8 cellular contexts compared by ENCODE assay signal in genomic region chr5:154972476-154973080, GRCh38. TPM values are rescaled to one million over a fixed set of nuclear protein-coding genes. Genes with fewer than 3 reads are reported as not detected.
A peak's percentile ranks its signal among the peaks of the same experiment; 100 is the strongest.
DNase-seq lines count a peak whose midpoint lies in the region; ATAC-seq and TF ChIP-seq lines count a peak whose summit lies in the region.

No MANE protein-coding gene starts in this region.

- H4K20me1 ChIP-seq in fibroblast of lung (ENCODE audit: control insufficient read depth, extremely low read depth, insufficient read depth, low read length): no peaks in the 10 kb centered on the region

- H2AFZ ChIP-seq in fibroblast of lung (ENCODE audit: low read length): no peak overlapping the region

- no peak overlapping the region for H3K9ac ChIP-seq in fibroblast of lung (ENCODE audit: insufficient read depth, low read length)

- H3K27me3 ChIP-seq in HL-60 (ENCODE audit: insufficient read depth, poor library complexity, severe bottlenecking) (no peaks in the 10 kb centered on the region), RWPE2 (ENCODE audit: insufficient read depth, poor library complexity, severe bottlenecking) (no peaks in the 10 kb centered on the region), fibroblast of lung (ENCODE audit: control insufficient read depth, insufficient read depth, low read length) (no peaks in the 10 kb centered on the region)

- H3K36me3 ChIP-seq in RWPE2 (ENCODE audit: low read depth) (peaks cover 16% of the 10 kb centered on the region), fibroblast of lung (ENCODE audit: control insufficient read depth, insufficient read depth, low read length) (no peaks in the 10 kb centered on the region)

- H3K4me1 ChIP-seq in RWPE2 (ENCODE audit: insufficient read depth, poor library complexity, severe bottlenecking): no peaks in the 10 kb centered on the region
- H3K4me1 ChIP-seq in fibroblast of lung (ENCODE audit: control insufficient read depth, extremely low read depth, insufficient read depth, low read length): no peaks in the 10 kb centered on the region

- H3K4me2 ChIP-seq in fibroblast of lung (ENCODE audit: extremely low read depth, insufficient read depth, low read length): no peak overlapping the region

- H3K9me3 ChIP-seq in RWPE2 (ENCODE audit: severe bottlenecking): no peaks in the 10 kb centered on the region
- H3K9me3 ChIP-seq in fibroblast of lung (ENCODE audit: control insufficient read depth, insufficient read depth, low read depth, low read length): no peaks in the 10 kb centered on the region

- H3K27ac ChIP-seq in HL-60 (replicated peaks): no peak overlapping the region
- no peak overlapping the region for H3K27ac ChIP-seq in RWPE2 (ENCODE audit: poor library complexity, severe bottlenecking)
- H3K27ac ChIP-seq in fibroblast of lung (ENCODE audit: insufficient read depth, low read length): no peak overlapping the region

- TF ChIP-seq CTCF in HL-60 (IDR thresholded peaks at IDR 0.05; ENCODE audit: insufficient read depth, low read length): peak; percentile 38
- TF ChIP-seq CTCF in RWPE2 (IDR thresholded peaks at IDR 0.05; ENCODE audit: poor library complexity, severe bottlenecking): peak; percentile 83
- peak; percentile 65 for TF ChIP-seq CTCF in fibroblast of lung (conservative IDR thresholded peaks at IDR 0.05 in 1 of 2, IDR thresholded peaks at IDR 0.05 in 1 of 2; ENCODE audit: low read depth in 1 of 2, low read length in 2 of 2)

- no peak overlapping the region for H3K4me3 ChIP-seq in HL-60 (replicated peaks; ENCODE audit: insufficient read depth, low read length)
- H3K4me3 ChIP-seq in RWPE2 (ENCODE audit: severe bottlenecking): no peak overlapping the region
- H3K4me3 ChIP-seq in fibroblast of lung (replicated peaks in 1 of 4; ENCODE audit: control extremely low read depth in 1 of 4, insufficient read depth in 1 of 4, low read depth in 3 of 4, low read length in 4 of 4): no peak overlapping the region

- H3K79me2 ChIP-seq in fibroblast of lung (ENCODE audit: control insufficient read depth, insufficient read depth, low read length): no peaks in the 10 kb centered on the region

- DNase-seq in COLO829 (ENCODE audit: low spot score) (peak; percentile 33), HL-60 (ENCODE audit: low read depth in 1 of 2, low spot score in 1 of 2) (peak in 1 of 2 experiments; percentile 19), RWPE2 (ENCODE audit: low spot score) (no peak), fibroblast of lung (ENCODE audit: low read depth in 2 of 2) (peak; percentile 27 to 45), occipital lobe (lab: John Stamatoyannopoulos, UW) (peak; percentile 15), activated T-cell treated with anti-CD3 and anti-CD28 coated beads for 4 hours (no peak)

- ATAC-seq in RWPE2 (ENCODE audit: low read depth) (peak; percentile 56; the same call in 1 of the 3 replicates), HG03442 (IDR thresholded peaks at IDR 0.05; ENCODE audit: unreplicated experiment) (no peak), HG02571 (IDR thresholded peaks at IDR 0.05; ENCODE audit: unreplicated experiment) (no peak)

RNA-seq across cellular contexts. Expression of gene MRPL22, which starts 31.7 kb away (rescaled TPM):
- 16.7 and 17.8 TPM in 2 replicates for total RNA-seq in fibroblast of lung
- 42.6 and 66.6 TPM in 2 replicates for polyA plus RNA-seq in fibroblast of lung
- polyA plus RNA-seq in fibroblast of lung (2012): 49.9 and 75.4 TPM in 2 replicates
- 3.5 and 17.3 TPM in 2 replicates for polyA minus RNA-seq in fibroblast of lung (ENCODE audit: low replicate concordance)
- total RNA-seq in occipital lobe: 42.1 TPM

RNA-seq across cellular contexts. Expression of gene GEMIN5, which starts 34.6 kb away (rescaled TPM):
- 12.1 and 13.1 TPM in 2 replicates for total RNA-seq in fibroblast of lung
- polyA plus RNA-seq in fibroblast of lung: 7.7 and 11.2 TPM in 2 replicates
- 6.9 and 10.5 TPM in 2 replicates for polyA plus RNA-seq in fibroblast of lung (2012)
- 6.7 and 34.3 TPM in 2 replicates for polyA minus RNA-seq in fibroblast of lung (ENCODE audit: low replicate concordance)
- 23.1 TPM for total RNA-seq in occipital lobe

RNA-seq across cellular contexts. Expression of gene KIF4B, which starts 41.0 kb away (rescaled TPM):
- total RNA-seq in fibroblast of lung (under 0.01 TPM in 2 replicates), occipital lobe (0.16 TPM)
- polyA plus RNA-seq in fibroblast of lung: 0.01 and 0.02 TPM in 2 replicates
- not detected in 2 replicates for polyA plus RNA-seq in fibroblast of lung (2012)
- 0.26 TPM in 1 of 2 replicates, not detected in the other for polyA minus RNA-seq in fibroblast of lung (ENCODE audit: low replicate concordance)

Comparison
In these comparisons a context has a peak if more than half of its experiments do, and no peak if none do; other contexts are left out.
1. DNase-seq: peak in COLO829 (single experiment), fibroblast of lung (2 of 2) and occipital lobe (single experiment); none in RWPE2 (single experiment) and activated T-cell treated with anti-CD3 and anti-CD28 coated beads for 4 hours (single experiment).
2. Peak in every context shown above with its lines, with median percentiles within 50 percentile points of each other: CTCF ChIP-seq.